15 cellular contexts compared by ENCODE assay signal in genomic region chr1:172670791-172671190, GRCh38.
DNase-seq lines count a peak whose midpoint lies in the region; ATAC-seq, FAIRE-seq and TF ChIP-seq lines count a peak whose summit lies in the region.
"Had no signal": no experiment of that assay in that cellular context is flagged by ENCODE, and none has a peak within 500 bp of the region (broad histone marks: within the 10 kb centered on the region; RNA-seq: fewer than 3 reads in every experiment).

No MANE protein-coding gene starts in this region.

- H3K9me2 ChIP-seq in Loucy (replicated peaks; ENCODE audit: low read depth, low read length): no peaks in the 10 kb centered on the region

- no peak for FAIRE-seq in RCC 7860 (lab: Jason Lieb, UNC)
- FAIRE-seq: H54 had no signal

- H2AFZ ChIP-seq in Loucy (ENCODE audit: low read length): no peak overlapping the region

- CTCF ChIA-PET in GM10248 (lab: Yijun Ruan, JAX): interaction anchor here (1.4 kb wide), 1 partner anchor 54 kb away, joined by 3 read pairs; no protein-coding TSS in a partner anchor

- ATAC-seq in stimulated activated naive CD8-positive, alpha-beta T cell treated with anti-CD3 and anti-CD28 coated beads, Interleukin-15, amount 100 ng/mL, for 72 hours: peak; percentile 88
- ATAC-seq: left colon had no signal

- POLR2A ChIA-PET in GM10248 (lab: Yijun Ruan, JAX): no interaction called here

- peak overlapping the region; percentile 38 for H3K4me2 ChIP-seq in Loucy (ENCODE audit: low read depth, low read length, poor library complexity, severe bottlenecking)

- peaks cover 14% of the 10 kb centered on the region for H3F3A ChIP-seq in Loucy (ENCODE audit: low read depth)

- DNase-seq in stimulated activated CD4-positive, alpha-beta T cell treated with anti-CD3 and anti-CD28 coated beads, Interleukin-2, amount 100 ng/mL, for 4 hours (ENCODE audit: low read depth): peak; percentile 41
- DNase-seq in stimulated activated CD4-positive, alpha-beta T cell treated with anti-CD3 and anti-CD28 coated beads, Interleukin-2, amount 100 ng/mL, for 48 hours: no peak
- DNase-seq in stimulated activated naive CD8-positive, alpha-beta T cell treated with anti-CD3 and anti-CD28 coated beads, Interleukin-15, amount 100 ng/mL, for 72 hours: peak; percentile 50 to 63
- no peak for DNase-seq in GM10248 (ENCODE audit: extremely low spot score)
- no peak for DNase-seq in NCI-H2107 treated with DMSO at 0.1 percent for 48 hours (lab: John Stamatoyannopoulos, UW; ENCODE audit: unreplicated experiment)
- DNase-seq in RCC 7860 (ENCODE audit: low spot score): no peak
- DNase-seq: AML-193, head of caudate nucleus, left colon, NCI-H1436, NCI-H774 had no signal

- H3K27ac Mint-ChIP-seq in activated naive CD8-positive, alpha-beta T cell: peak overlapping the region; percentile 89
- peak overlapping the region in 1 of 2 donors; percentile 80 for H3K27ac Mint-ChIP-seq in stimulated activated naive CD8-positive, alpha-beta T cell treated with anti-CD3 and anti-CD28 coated beads, Interleukin-15, amount 100 ng/mL, for 72 hours
- H3K27ac Mint-ChIP-seq: brain had no signal

- H3K4me3 ChIP-seq in Loucy (ENCODE audit: low read length, poor library complexity, severe bottlenecking): peak overlapping the region; percentile 20

- peaks cover 83% of the 10 kb centered on the region for H3K4me1 Mint-ChIP-seq in activated naive CD8-positive, alpha-beta T cell (ENCODE audit: low read depth)
- peaks cover 69% of the 10 kb centered on the region for H3K4me1 Mint-ChIP-seq in stimulated activated naive CD8-positive, alpha-beta T cell treated with anti-CD3 and anti-CD28 coated beads, Interleukin-15, amount 100 ng/mL, for 72 hours
- H3K4me1 Mint-ChIP-seq: brain had no signal

- H3K4me3 Mint-ChIP-seq in activated naive CD8-positive, alpha-beta T cell: peak overlapping the region; percentile 72
- H3K4me3 Mint-ChIP-seq in stimulated activated naive CD8-positive, alpha-beta T cell treated with anti-CD3 and anti-CD28 coated beads, Interleukin-15, amount 100 ng/mL, for 72 hours: peak overlapping the region in 1 of 2 donors; percentile 69
- H3K4me3 Mint-ChIP-seq: brain had no signal

- H3K9me3 Mint-ChIP-seq in activated naive CD8-positive, alpha-beta T cell (ENCODE audit: low read depth): no peaks in the 10 kb centered on the region
- H3K9me3 Mint-ChIP-seq in stimulated activated naive CD8-positive, alpha-beta T cell treated with anti-CD3 and anti-CD28 coated beads, Interleukin-15, amount 100 ng/mL, for 72 hours: peaks cover 0 to 5% of the 10 kb centered on the region in 2 donors

- H3K9ac ChIP-seq in Loucy (ENCODE audit: low read depth, low read length, poor library complexity, severe bottlenecking): peak overlapping the region; percentile 24

- H3K9me3 ChIP-seq in Loucy (ENCODE audit: insufficient read depth, low read depth, low read length): no peaks in the 10 kb centered on the region

- no peaks in the 10 kb centered on the region for H3K36me3 ChIP-seq in Loucy (ENCODE audit: insufficient read depth, low read length)

- H3K27me3 ChIP-seq in Loucy (ENCODE audit: insufficient read depth, low read length, poor library complexity, severe bottlenecking): no peaks in the 10 kb centered on the region

- H4K20me1 ChIP-seq in Loucy (ENCODE audit: insufficient read depth, low read length, poor library complexity, severe bottlenecking): no peaks in the 10 kb centered on the region

- H3K27me3 Mint-ChIP-seq in activated naive CD8-positive, alpha-beta T cell: peaks cover 6% of the 10 kb centered on the region
- peaks cover 52% of the 10 kb centered on the region for H3K27me3 Mint-ChIP-seq in stimulated activated naive CD8-positive, alpha-beta T cell treated with anti-CD3 and anti-CD28 coated beads, Interleukin-15, amount 100 ng/mL, for 72 hours

- TF ChIP-seq CTCF in Loucy (conservative IDR thresholded peaks at IDR 0.05; ENCODE audit: low read length) (no peak), GM10248 (IDR thresholded peaks at IDR 0.05; ENCODE audit: control extremely low read depth, extremely low read depth, low read depth, missing control alignments) (no peak)

- peaks cover 60% of the 10 kb centered on the region for H3K4me1 ChIP-seq in Loucy (ENCODE audit: insufficient read depth, low read length, poor library complexity, severe bottlenecking)

- no peaks in the 10 kb centered on the region for H3K79me2 ChIP-seq in Loucy (ENCODE audit: insufficient read depth, low read length)

- H3K36me3 Mint-ChIP-seq in activated naive CD8-positive, alpha-beta T cell: peaks cover 14% of the 10 kb centered on the region
- H3K36me3 Mint-ChIP-seq: brain had no signal

Comparison
In these comparisons a context has a peak if more than half of its experiments do, and no peak if none do; other contexts are left out.
1. DNase-seq: peak in stimulated activated CD4-positive, alpha-beta T cell treated with anti-CD3 and anti-CD28 coated beads, Interleukin-2, amount 100 ng/mL, for 4 hours (single experiment) and stimulated activated naive CD8-positive, alpha-beta T cell treated with anti-CD3 and anti-CD28 coated beads, Interleukin-15, amount 100 ng/mL, for 72 hours (2 of 2); none in stimulated activated CD4-positive, alpha-beta T cell treated with anti-CD3 and anti-CD28 coated beads, Interleukin-2, amount 100 ng/mL, for 48 hours (0 of 2), GM10248 (single experiment), NCI-H2107 treated with DMSO at 0.1 percent for 48 hours (single experiment) and RCC 7860 (single experiment).